Comparison of ENCODE assay signal across 8 cellular contexts in the genomic region with DNA sequence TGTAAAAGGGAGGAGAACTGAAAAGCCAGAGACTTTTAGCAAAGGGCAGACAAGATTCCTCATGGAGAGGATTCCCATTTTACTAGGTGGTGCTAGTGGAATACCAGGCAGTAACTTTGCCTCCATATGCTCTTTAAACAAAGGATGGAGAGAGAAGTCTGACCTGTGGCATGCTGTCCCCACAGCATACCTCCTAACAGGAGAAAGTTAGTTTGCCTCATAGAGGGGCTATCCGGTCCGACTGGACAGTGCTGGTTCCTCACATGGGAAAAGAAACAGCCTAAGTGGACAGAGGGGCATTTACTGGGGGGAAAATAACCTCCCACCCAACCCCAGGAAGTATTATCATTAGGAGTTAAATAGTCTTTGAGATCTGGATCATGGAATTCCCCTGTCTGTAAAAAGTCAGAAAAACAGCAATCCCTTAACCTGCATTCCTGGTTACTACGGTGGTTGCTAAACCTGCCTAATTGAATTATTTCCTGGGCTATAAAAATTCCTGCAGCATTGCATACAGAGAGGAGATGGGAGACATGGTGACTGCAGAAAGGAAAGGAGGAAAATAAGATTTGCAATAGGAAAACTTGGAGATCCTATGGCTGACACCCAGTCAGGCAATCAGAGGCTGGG. TPM values are rescaled to one million over a fixed set of nuclear protein-coding genes. Genes with fewer than 3 reads are reported as not detected.
DNase-seq lines count a peak whose midpoint lies in the region; ATAC-seq, FAIRE-seq and TF ChIP-seq lines count a peak whose summit lies in the region.
"Had no signal": no experiment of that assay in that cellular context is flagged by ENCODE, and none has a peak within 500 bp of the region (broad histone marks: within the 10 kb centered on the region; RNA-seq: fewer than 3 reads in every experiment).

No MANE protein-coding gene starts in this region.

- H3K9me3 ChIP-seq in K562 (replicated peaks; ENCODE audit: control insufficient read depth, insufficient read depth, low read depth, low read length) (no peaks in the 10 kb centered on the region), left lung (no peaks in the 10 kb centered on the region), testis (no peaks in the 10 kb centered on the region)

- in situ Hi-C loops in K562 (cut with MboI) = loop anchor here (5.0 kb wide), 1 partner anchor 56 kb away; a partner anchor contains a TSS

- H3K27me3 ChIP-seq in K562 (ENCODE audit: control insufficient read depth in 2 of 2, insufficient read depth in 2 of 2, low read length in 2 of 2) = no peaks in the 10 kb centered on the region; a peak in 1 of 5 replicates
- no peaks in the 10 kb centered on the region for H3K27me3 ChIP-seq in left lung
- no peaks in the 10 kb centered on the region for H3K27me3 ChIP-seq in testis

- H2AFZ ChIP-seq in K562 (ENCODE audit: low read depth, low read length) = no peak overlapping the region

- H3K9ac ChIP-seq in K562 (ENCODE audit: insufficient read depth in 1 of 2, low read depth in 2 of 2, low read length in 2 of 2) = no peak overlapping the region; a peak in 1 of 4 replicates

- ATAC-seq in K562 (no peak), left lung (peak; percentile 10), HG03442 (IDR thresholded peaks at IDR 0.05; ENCODE audit: unreplicated experiment) (no peak)

- intact Hi-C loops in K562 (cut with micrococcal nuclease) (loop anchor here (5.0 kb wide), 2 partner anchors 56 to 241 kb away; a partner anchor contains a TSS), left lung (cut with DNase I) (no loop called here), testis (cut with DNase I; ENCODE audit: low total_unique reads) (no loop called here)

- peaks cover 14% of the 10 kb centered on the region for H4K20me1 ChIP-seq in K562 (replicated peaks; ENCODE audit: control insufficient read depth, insufficient read depth, low read length)

- no peak overlapping the region for H3K27ac ChIP-seq in K562 (ENCODE audit: extremely low read depth, low read depth, low read length)
- peak overlapping the region; percentile 49 to 57 for H3K27ac ChIP-seq in left lung
- peak overlapping the region; percentile 34 to 54 for H3K27ac ChIP-seq in testis

- DNase-seq in HT-29 (ENCODE audit: low spot score) (peak; percentile 66), K562 (ENCODE audit: extremely low read depth in 1 of 4, low spot score in 3 of 4) (no peak), left lung (no peak), testis (no peak), NCI-H748 treated with DMSO at 0.1 percent for 48 hours (lab: John Stamatoyannopoulos, UW) (no peak)
- no peak for DNase-seq in activated CD8-positive, alpha-beta memory T cell treated with anti-CD3 and anti-CD28 coated beads, Interleukin-2, amount 50 U/mL, for 4 hours

- no peak for TF ChIP-seq POLR2A in K562 (conservative IDR thresholded peaks at IDR 0.05)
- no peak for TF ChIP-seq POLR2A in testis (IDR thresholded peaks at IDR 0.05)

- no peak for TF ChIP-seq RAD21 in K562 (CRISPR knock-in tag; conservative IDR thresholded peaks at IDR 0.05 in 1 of 2, IDR thresholded peaks at IDR 0.05 in 1 of 2)

- FAIRE-seq in K562 (lab: Jason Lieb, UNC) = no peak
- FAIRE-seq: colon had no signal

- no peak for TF ChIP-seq EP300 in K562 (IDR thresholded peaks at IDR 0.05; ENCODE audit: low read length)

- CTCF ChIA-PET in K562 (lab: Yijun Ruan, JAX; ENCODE audit: low intra/inter-chr PET ratio) = no interaction called here

- no peaks in the 10 kb centered on the region for H3K36me3 ChIP-seq in K562 (ENCODE audit: control insufficient read depth, insufficient read depth, low read length)
- H3K36me3 ChIP-seq in left lung = no peaks in the 10 kb centered on the region
- H3K36me3 ChIP-seq in testis (ENCODE audit: low read depth, missing control alignments) = no peaks in the 10 kb centered on the region

- H3K79me2 ChIP-seq in K562 (ENCODE audit: control insufficient read depth, insufficient read depth, low read length) = no peaks in the 10 kb centered on the region

- H3K9me1 ChIP-seq in K562 (ENCODE audit: control insufficient read depth, insufficient read depth, low read length) = no peaks in the 10 kb centered on the region

- H3K4me1 ChIP-seq in K562 (replicated peaks in 1 of 2; ENCODE audit: control insufficient read depth in 2 of 2, insufficient read depth in 2 of 2, low read length in 2 of 2) = peaks cover 3 to 23% of the 10 kb centered on the region in 2 experiments; a peak in 4 of 5 replicates
- peaks cover 5 to 20% of the 10 kb centered on the region in 2 donors for H3K4me1 ChIP-seq in left lung
- H3K4me1 ChIP-seq in testis = peaks cover 7% of the 10 kb centered on the region

- no TSS peak for BruUV-seq in K562 (replicated peaks; lab: Mats Ljungman, UMichigan)

- peak overlapping the region; percentile 86 for H3K4me2 ChIP-seq in K562 (ENCODE audit: insufficient read depth, low read length)

- H3K4me3 ChIP-seq in K562 (no peak overlapping the region), left lung (no peak overlapping the region), testis (peak overlapping the region; percentile 16 to 48)

- 47% methylated on average over 3 of the region's 3 CpGs for WGBS in K562 (ENCODE audit: insufficient coverage, low coverage, missing lambda C conversion rate)
- 35 to 54% methylated on average over 3 of the region's 3 CpGs for WGBS in testis, 2 donors

- no peak for TF ChIP-seq CTCF in K562 (IDR thresholded peaks at IDR 0.05 in 2 of 3, conservative IDR thresholded peaks at IDR 0.05 in 1 of 3; ENCODE audit: insufficient read depth in 2 of 3, low read depth in 1 of 3, low read length in 3 of 3)
- TF ChIP-seq CTCF in left lung (IDR thresholded peaks at IDR 0.05) = no peak
- no peak for TF ChIP-seq CTCF in testis (IDR thresholded peaks at IDR 0.05)

- POLR2A ChIA-PET in K562 (lab: Yijun Ruan, JAX) = interaction anchor here (0.6 to 2.2 kb wide), 2 partner anchors 12 to 327 kb away, joined by 5 to 8 read pairs; no protein-coding TSS in a partner anchor

RNA-seq across cellular contexts. Expression of a gene that starts 31.5 kb away (rescaled TPM):
- total RNA-seq in HT-29 (2014; rRNA removed; shearing (Covaris generic)) = 21.5 and 25.8 TPM in 2 replicates
- total RNA-seq in K562 (2011; cell fraction: chromatin; rRNA removed; ENCODE audit: low replicate concordance) = 10.8 and 41.5 TPM in 2 replicates
- total RNA-seq in K562 (2011; cell fraction: nucleolus; rRNA removed) = 5.8 and 8.2 TPM in 2 replicates
- 15.5 and 33.4 TPM in 2 replicates for total RNA-seq in K562 (2011; cell fraction: nucleoplasm; rRNA removed)
- 15.2 and 20.9 TPM in 2 replicates for total RNA-seq in K562 (2014; rRNA removed)
- 20.0 and 21.8 TPM in 2 replicates for total RNA-seq in K562 (2014; rRNA removed; fragmentation: Illumina TruSeq; extraction: Trizol)
- 13.4 and 15.0 TPM in 2 replicates for total RNA-seq in K562 (2015; rRNA removed; fragmentation: Illumina TruSeq; extraction: Trizol)
- total RNA-seq in K562 (2021) = 18.6 and 18.7 TPM in 2 replicates
- polyA plus RNA-seq in K562 (2011; rRNA removed) = 19.3 and 27.3 TPM in 2 replicates
- polyA plus RNA-seq in K562 (2011; cell fraction: cytosol; rRNA removed) = 6.4 and 14.0 TPM in 2 replicates
- 5.9 and 9.6 TPM in 2 replicates for polyA plus RNA-seq in K562 (2011; cell fraction: nucleus; rRNA removed)
- 14.6 and 16.4 TPM in 2 replicates for polyA plus RNA-seq in K562 (2012)
- 21.3 and 26.2 TPM in 2 replicates for polyA plus RNA-seq in K562 (2014; fragmentation: Illumina TruSeq; extraction: Trizol)
- polyA plus RNA-seq in K562 (2014; fragmentation: Nextera tagmentation; extraction: Ambion mirVana) = 1 to 10 TPM; 7.0 to 8.1 TPM
- 15.4 and 18.1 TPM in 2 replicates for polyA plus RNA-seq in K562 (2014; rRNA removed)
- 20.2 and 29.6 TPM in 2 replicates for polyA minus RNA-seq in K562 (2011; rRNA and poly(A)+ RNA removed)
- polyA minus RNA-seq in K562 (2011; cell fraction: cytosol; rRNA and poly(A)+ RNA removed) = 7.8 and 13.7 TPM in 2 replicates
- polyA minus RNA-seq in K562 (2011; cell fraction: nucleus; rRNA and poly(A)+ RNA removed) = 5.1 TPM in 2 replicates
- total RNA-seq in left lung = 10 to 100 TPM; 15.3 to 19.4 TPM
- total RNA-seq in testis = 10 to 100 TPM; 19.9 to 27.6 TPM
- polyA plus RNA-seq in testis (ENCODE audit: insufficient read depth, low read depth, low replicate concordance) = 30.5 TPM

RNA-seq across cellular contexts. Expression of a gene that starts 56.0 kb away (rescaled TPM):
- total RNA-seq in HT-29 (2014; rRNA removed; shearing (Covaris generic)) = 460 and 510 TPM in 2 replicates
- 15.5 and 15.8 TPM in 2 replicates for total RNA-seq in K562 (2011; cell fraction: chromatin; rRNA removed; ENCODE audit: low replicate concordance)
- 8.4 and 9.0 TPM in 2 replicates for total RNA-seq in K562 (2011; cell fraction: nucleolus; rRNA removed)
- total RNA-seq in K562 (2011; cell fraction: nucleoplasm; rRNA removed) = 12.1 and 16.6 TPM in 2 replicates
- 7.5 and 10.9 TPM in 2 replicates for total RNA-seq in K562 (2014; rRNA removed)
- total RNA-seq in K562 (2014; rRNA removed; fragmentation: Illumina TruSeq; extraction: Trizol) = 3.0 and 3.7 TPM in 2 replicates
- 2.9 and 3.4 TPM in 2 replicates for total RNA-seq in K562 (2015; rRNA removed; fragmentation: Illumina TruSeq; extraction: Trizol)
- 11.8 and 12.7 TPM in 2 replicates for total RNA-seq in K562 (2021)
- polyA plus RNA-seq in K562 (2011; rRNA removed) = 9.5 and 11.7 TPM in 2 replicates
- polyA plus RNA-seq in K562 (2011; cell fraction: cytosol; rRNA removed) = 9.1 and 15.4 TPM in 2 replicates
- polyA plus RNA-seq in K562 (2011; cell fraction: nucleus; rRNA removed) = 7.3 and 16.5 TPM in 2 replicates
- 16.0 and 34.4 TPM in 2 replicates for polyA plus RNA-seq in K562 (2012)
- 13.6 and 16.1 TPM in 2 replicates for polyA plus RNA-seq in K562 (2014; fragmentation: Illumina TruSeq; extraction: Trizol)
- polyA plus RNA-seq in K562 (2014; fragmentation: Nextera tagmentation; extraction: Ambion mirVana) = 10 to 100 TPM; 11.6 to 13.2 TPM
- 10.2 and 10.9 TPM in 2 replicates for polyA plus RNA-seq in K562 (2014; rRNA removed)
- polyA minus RNA-seq in K562 (2011; rRNA and poly(A)+ RNA removed) = 7.3 and 14.4 TPM in 2 replicates
- polyA minus RNA-seq in K562 (2011; cell fraction: cytosol; rRNA and poly(A)+ RNA removed) = 5.4 and 8.7 TPM in 2 replicates
- polyA minus RNA-seq in K562 (2011; cell fraction: nucleus; rRNA and poly(A)+ RNA removed) = 5.4 and 10.0 TPM in 2 replicates
- total RNA-seq in left lung = 100 to 1,000 TPM; 162 to 217 TPM
- 10 to 100 TPM; 27.1 to 30.2 TPM for total RNA-seq in testis
- polyA plus RNA-seq in testis (ENCODE audit: insufficient read depth, low read depth, low replicate concordance) = 71.2 TPM

Comparison
In these comparisons a context has a peak if more than half of its experiments do, and no peak if none do; other contexts are left out.
1. H3K4me3 ChIP-seq: peak in testis (2 of 2); none in K562 (single experiment) and left lung (0 of 2).
2. RNA of a gene that starts 56.0 kb away (total RNA-seq): 460 to 510 TPM in HT-29 and 162 to 217 TPM in left lung; 27.1 to 30.2 TPM in testis and 2.9 to 16.6 TPM in K562; every median in the first group is over 4 times any median in the second.